In genomic region chr1:234605493-234605982, GRCh38 we compare ENCODE assay signal across 1 cellular context.
TF ChIP-seq lines count a peak whose summit lies in the region.

No MANE protein-coding gene starts in this region.

TF ChIP-seq in HepG2, 621 proteins besides CTCF, POLR2A, EP300 and RAD21 (continued from another document):
- TF ChIP-seq RBFOX2 (IDR thresholded peaks at IDR 0.05; ENCODE audit: low read depth, low read length) (peak; percentile 83), ARNT2 (CRISPR knock-in tag; IDR thresholded peaks at IDR 0.05; ENCODE audit: low read depth) (no peak), HDAC1 (CRISPR knock-in tag; IDR thresholded peaks at IDR 0.05) (no peak), ZNF850 (CRISPR knock-in tag; conservative IDR thresholded peaks at IDR 0.05) (0 out of 2 replicates have a peak, but pooled peaks have one; percentile 31), TBP (CRISPR knock-in tag; IDR thresholded peaks at IDR 0.05) (no peak), SRY (CRISPR knock-in tag; IDR thresholded peaks at IDR 0.05) (no peak), SATB2 (CRISPR knock-in tag; IDR thresholded peaks at IDR 0.05) (0 out of 2 replicates have a peak, but pooled peaks have one; percentile 13)
TF ChIP-seq in HepG2: peak in this region for 7.
